8 cellular contexts compared by ENCODE assay signal in the genomic region with DNA sequence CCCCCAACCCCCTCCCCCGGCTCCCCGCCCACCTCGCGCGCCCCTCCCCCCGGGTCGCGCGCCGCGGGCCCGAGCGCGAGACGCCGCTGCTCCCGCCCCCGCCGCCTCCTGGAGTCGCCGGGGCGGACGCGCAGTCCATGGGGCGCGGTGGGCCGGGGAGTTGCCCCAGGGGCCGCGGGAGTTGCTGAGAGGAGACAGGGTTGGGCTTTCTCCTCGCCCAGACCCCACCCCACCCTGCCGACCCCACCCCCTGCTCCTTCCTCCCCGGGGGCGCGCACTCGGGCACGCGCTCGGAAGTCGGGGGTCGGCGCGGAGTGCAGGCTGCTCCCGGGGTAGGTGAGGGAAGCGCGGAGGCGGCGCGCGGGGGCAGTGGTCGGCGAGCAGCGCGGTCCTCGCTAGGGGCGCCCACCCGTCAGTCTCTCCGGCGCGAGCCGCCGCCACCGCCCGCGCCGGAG. TPM values are rescaled to one million over a fixed set of nuclear protein-coding genes. Genes with fewer than 3 reads are reported as not detected.
DNase-seq lines count a peak whose midpoint lies in the region; ATAC-seq lines count a peak whose summit lies in the region.

A gene (plus strand): TSS at position 275 of the 455 bp plus-strand sequence. CDS start 297 bp downstream, outside the sequence.

- peak within 1 kb of the TSS; percentile 74 to 82 (median 79) for H3K4me3 Mint-ChIP-seq in T-cell

- peaks cover 57 to 68% of the 10 kb centered on the region in 2 donors for H3K27me3 Mint-ChIP-seq in T-cell

- peak; percentile 7 for DNase-seq in activated CD4-positive, alpha-beta T cell treated with anti-CD3 and anti-CD28 coated beads for 48 hours
- DNase-seq in activated CD4-positive, alpha-beta T cell treated with anti-CD3 and anti-CD28 coated beads for 1 hour = no peak
- DNase-seq in HCEC 1CT = peak; percentile 78
- peak; percentile 73 for DNase-seq in LoVo (ENCODE audit: low spot score)
- peak in 5 of 34 experiments; percentile 1 to 8 (median 4) for DNase-seq in T-cell
- DNase-seq in dermis blood vessel endothelial cell = peak; percentile 90
- peak; percentile 97 for DNase-seq in left kidney (ENCODE audit: low read depth, low spot score)
- peak; percentile 29 for DNase-seq in stimulated activated CD8-positive, alpha-beta memory T cell treated with anti-CD3 and anti-CD28 coated beads, Interleukin-4, amount 100 ng/mL, for 48 hours

- CTCF ChIA-PET in T-cell (lab: Charles Lee) = no interaction called here

- peak in 3 of 4 experiments; percentile 23 to 36 (median 32) for ATAC-seq in T-cell (replicated peaks in 1 of 4)

- no peaks in the 10 kb centered on the region for H3K36me3 Mint-ChIP-seq in T-cell

- POLR2A ChIA-PET in T-cell (lab: Charles Lee) = no interaction called here

- H3K27ac Mint-ChIP-seq in T-cell = no peak within 1 kb of the TSS

- H3K9me3 Mint-ChIP-seq in T-cell = peaks cover 0 to 4% (median 0%) of the 10 kb centered on the region in 3 donors

- H3K4me1 Mint-ChIP-seq in T-cell = peaks cover 12 to 23% (median 19%) of the 10 kb centered on the region in 3 donors

RNA-seq across cellular contexts. Expression of the gene that starts here (rescaled TPM):
- 1 to 10 TPM in 3 of 5 donors, under 1 TPM in 2; 0.30 to 3.1 (median 2.1) TPM for total RNA-seq in T-cell
- total RNA-seq in dermis blood vessel endothelial cell = 586 and 802 TPM in 2 replicates

Comparison
In these comparisons a context has a peak if more than half of its experiments do, and no peak if none do; other contexts are left out.
1. RNA of the gene that starts here (total RNA-seq): 586 to 802 TPM in dermis blood vessel endothelial cell; 0.30 to 3.1 TPM in T-cell; every median in the first group is over 100 times any median in the second.